ENCODE assay signal across 27 cellular contexts in the genomic region with DNA sequence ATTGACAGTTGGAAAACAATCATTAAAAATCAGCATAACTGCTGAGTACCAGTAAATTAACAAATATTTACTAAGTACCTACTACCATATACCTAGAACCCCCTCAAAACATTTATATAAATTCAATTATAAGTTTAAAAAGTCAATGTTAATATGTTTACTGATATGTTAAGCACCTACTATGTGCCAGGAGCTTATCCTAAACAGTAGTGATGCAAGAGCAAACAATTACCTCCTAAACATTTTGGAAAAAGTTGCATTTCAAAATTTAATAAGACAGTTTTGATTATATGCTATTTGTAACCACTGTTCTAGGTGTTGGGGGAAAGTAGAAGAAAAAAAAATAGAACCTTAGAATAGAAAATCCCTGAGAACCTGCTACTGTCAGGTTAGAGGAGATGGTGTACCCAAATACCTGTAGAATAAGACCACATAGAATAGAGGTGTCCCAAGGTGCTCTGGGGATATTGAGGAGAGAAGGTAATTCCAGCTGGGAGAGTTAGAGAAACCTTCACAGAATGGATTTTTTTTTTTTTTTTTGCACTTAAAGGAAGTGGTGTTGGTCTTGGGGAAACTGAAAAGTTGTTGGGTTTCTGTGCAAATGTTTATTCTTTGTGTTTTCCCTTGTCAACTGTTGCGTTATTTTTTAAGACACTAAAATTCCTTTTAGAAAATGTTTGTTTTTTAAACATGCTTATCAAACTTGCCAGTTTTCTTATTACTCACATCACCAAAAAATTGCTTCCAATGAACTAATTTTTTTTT. TPM values are rescaled to one million over a fixed set of nuclear protein-coding genes. Genes with fewer than 3 reads are reported as not detected.
DNase-seq lines count a peak whose midpoint lies in the region; ATAC-seq, FAIRE-seq and TF ChIP-seq lines count a peak whose summit lies in the region.
"Had no signal": no experiment of that assay in that cellular context is flagged by ENCODE, and none has a peak within 500 bp of the region (broad histone marks: within the 10 kb centered on the region; RNA-seq: fewer than 3 reads in every experiment).

No MANE protein-coding gene starts in this region.

- POLR2A ChIA-PET in HepG2 (lab: Yijun Ruan, JAX), result no interaction called here
- POLR2A ChIA-PET in activated naive CD8-positive, alpha-beta T cell treated with anti-CD3 and anti-CD28 coated beads, Interleukin-2, amount 10 ng/mL, durations not matched to agents 7 days and 5 days (lab: Charles Lee), result no interaction called here

- in situ Hi-C loops in HepG2 (cut with HindIII; ENCODE audit: extremely low pct_ligation_motif_present, low pct_unique_long_range_greater_than_20kb), result no loop called here

- no peak overlapping the region for H3K9ac ChIP-seq in HepG2 (ENCODE audit: insufficient read depth, low read depth, low read length)

- peaks cover 95% of the 10 kb centered on the region for H3K79me2 ChIP-seq in HepG2 (ENCODE audit: insufficient read depth, low read length)

- no peak for DNase-seq in HepG2 (ENCODE audit: low spot score)
- DNase-seq in right lobe of liver, result no peak
- no peak for DNase-seq in T-helper 17 cell
- no peak for DNase-seq in activated naive CD8-positive, alpha-beta T cell treated with anti-CD3 and anti-CD28 coated beads, Interleukin-2, amount 10 ng/mL, durations not matched to agents 7 days and 5 days
- DNase-seq in stimulated activated effector memory CD8-positive, alpha-beta T cell treated with anti-CD3 and anti-CD28 coated beads, Interleukin-12 subunit alpha, Interleukin-12 subunit beta, amount 100 ng/mL, for 72 hours (ENCODE audit: low spot score in 2 of 2), result no peak
- DNase-seq in GF-D8 (lab: John Stamatoyannopoulos, UW), result no peak
- no peak for DNase-seq in omental fat pad (ENCODE audit: low spot score)
- no peak for DNase-seq in DMS114 treated with DMSO at 0.1 percent for 48 hours (lab: John Stamatoyannopoulos, UW; ENCODE audit: unreplicated experiment)
- DNase-seq: activated CD4-positive, alpha-beta T cell treated with anti-CD3 and anti-CD28 coated beads, Interleukin-2, amount 50 U/mL, for 4 hours; activated T-cell treated with anti-CD3 and anti-CD28 coated beads, Interleukin-2, amount 50 U/mL, for 4 hours; adrenal gland; brain microvascular endothelial cell; DMS 273 treated with DMSO at 0.1 percent for 48 hours; effector memory CD4-positive, alpha-beta T cell; foreskin fibroblast; H9; heart right ventricle; Kasumi-1; left colon; NCI-H1694 treated with DMSO at 0.1 percent for 48 hours; NCI-H526; stimulated activated CD4-positive, alpha-beta T cell treated with anti-CD3 and anti-CD28 coated beads, Interleukin-15, amount 100 ng/mL, for 24 hours had no signal

- H3K4me3 Mint-ChIP-seq in T-helper 17 cell, result peak overlapping the region; percentile 73
- H3K4me3 Mint-ChIP-seq in activated naive CD8-positive, alpha-beta T cell treated with anti-CD3 and anti-CD28 coated beads, Interleukin-2, amount 10 ng/mL, durations not matched to agents 7 days and 5 days, result peak overlapping the region; percentile 67
- peak overlapping the region; percentile 26 for H3K4me3 Mint-ChIP-seq in stimulated activated effector memory CD8-positive, alpha-beta T cell treated with anti-CD3 and anti-CD28 coated beads, Interleukin-12 subunit alpha, Interleukin-12 subunit beta, amount 100 ng/mL, for 72 hours
- H3K4me3 Mint-ChIP-seq: activated T-cell treated with anti-CD3 and anti-CD28 coated beads, Interleukin-2, amount 50 U/mL, for 4 hours; CD14-positive monocyte; H9; mesothelial cell of epicardium; type B pancreatic cell had no signal

- H3K27me3 Mint-ChIP-seq in T-helper 17 cell, result no peaks in the 10 kb centered on the region
- no peaks in the 10 kb centered on the region for H3K27me3 Mint-ChIP-seq in activated naive CD8-positive, alpha-beta T cell treated with anti-CD3 and anti-CD28 coated beads, Interleukin-2, amount 10 ng/mL, durations not matched to agents 7 days and 5 days
- H3K27me3 Mint-ChIP-seq: type B pancreatic cell had no signal

- TF ChIP-seq EP300 in HepG2 (IDR thresholded peaks at IDR 0.05; ENCODE audit: low read depth in 2 of 2, low read length in 2 of 2) (no peak), HepG2 (CRISPR knock-in tag; IDR thresholded peaks at IDR 0.05; ENCODE audit: borderline replicate concordance) (no peak)

- intact Hi-C loops in HepG2 (cut with micrococcal nuclease; ENCODE audit: unreplicated experiment), result no loop called here
- intact Hi-C loops in right lobe of liver (cut with DNase I), result no loop called here

- H3K9me3 Mint-ChIP-seq in activated naive CD8-positive, alpha-beta T cell treated with anti-CD3 and anti-CD28 coated beads, Interleukin-2, amount 10 ng/mL, durations not matched to agents 7 days and 5 days, result no peaks in the 10 kb centered on the region
- no peaks in the 10 kb centered on the region for H3K9me3 Mint-ChIP-seq in stimulated activated effector memory CD8-positive, alpha-beta T cell treated with anti-CD3 and anti-CD28 coated beads, Interleukin-12 subunit alpha, Interleukin-12 subunit beta, amount 100 ng/mL, for 72 hours
- H3K9me3 Mint-ChIP-seq: activated T-cell treated with anti-CD3 and anti-CD28 coated beads, Interleukin-2, amount 50 U/mL, for 4 hours; CD14-positive monocyte; H9; mesothelial cell of epicardium; type B pancreatic cell had no signal

- peaks cover 13% of the 10 kb centered on the region for H3K36me3 Mint-ChIP-seq in T-helper 17 cell (ENCODE audit: low read depth)
- peaks cover 42% of the 10 kb centered on the region for H3K36me3 Mint-ChIP-seq in activated naive CD8-positive, alpha-beta T cell treated with anti-CD3 and anti-CD28 coated beads, Interleukin-2, amount 10 ng/mL, durations not matched to agents 7 days and 5 days
- peaks cover 70% of the 10 kb centered on the region for H3K36me3 Mint-ChIP-seq in stimulated activated effector memory CD8-positive, alpha-beta T cell treated with anti-CD3 and anti-CD28 coated beads, Interleukin-12 subunit alpha, Interleukin-12 subunit beta, amount 100 ng/mL, for 72 hours

- 87% methylated on average over 1 of the region's 1 CpG for WGBS in HepG2 (ENCODE audit: low lambda C conversion rate)
- 35% methylated on average over 1 of the region's 1 CpG for WGBS in right lobe of liver (ENCODE audit: insufficient coverage, low coverage, low lambda C conversion rate, missing lambda C conversion rate)

- peaks cover 44% of the 10 kb centered on the region for H4K20me1 ChIP-seq in HepG2 (ENCODE audit: insufficient read depth, low read length)

- H3K4me1 ChIP-seq in HepG2 (ENCODE audit: insufficient read depth, low read length), result peaks cover 8% of the 10 kb centered on the region; the same call in 1 of the 2 replicates
- peaks cover 0 to 32% (median 14%) of the 10 kb centered on the region in 4 donors for H3K4me1 ChIP-seq in right lobe of liver
- H3K4me1 ChIP-seq: SJSA1 had no signal

- TF ChIP-seq POLR2A in HepG2 (IDR thresholded peaks at IDR 0.05; ENCODE audit: insufficient read depth in 1 of 2, low read depth in 2 of 2, low read length in 2 of 2) (no peak), right lobe of liver (IDR thresholded peaks at IDR 0.05) (no peak)

- FAIRE-seq in HepG2 (lab: Jason Lieb, UNC), result no peak
- FAIRE-seq: RCC 7860 had no signal

- CTCF ChIA-PET in HepG2 (lab: Yijun Ruan, JAX; ENCODE audit: low intra/inter-chr PET ratio, low total read pairs), result no interaction called here

- H3K4me3 ChIP-seq in HepG2 (replicated peaks in 1 of 3; ENCODE audit: insufficient read depth in 1 of 3, low read depth in 2 of 3, low read length in 3 of 3), result no peak overlapping the region
- no peak overlapping the region for H3K4me3 ChIP-seq in right lobe of liver
- H3K4me3 ChIP-seq: adrenal gland, heart right ventricle, SJSA1 had no signal

- H2AFZ ChIP-seq in HepG2 (ENCODE audit: low read length), result no peak overlapping the region

- H3K27ac Mint-ChIP-seq in T-helper 17 cell, result peak overlapping the region; percentile 79
- peak overlapping the region; percentile 1 for H3K27ac Mint-ChIP-seq in activated naive CD8-positive, alpha-beta T cell treated with anti-CD3 and anti-CD28 coated beads, Interleukin-2, amount 10 ng/mL, durations not matched to agents 7 days and 5 days
- H3K27ac Mint-ChIP-seq in stimulated activated effector memory CD8-positive, alpha-beta T cell treated with anti-CD3 and anti-CD28 coated beads, Interleukin-12 subunit alpha, Interleukin-12 subunit beta, amount 100 ng/mL, for 72 hours, result peak overlapping the region; percentile 52
- H3K27ac Mint-ChIP-seq: mesothelial cell of epicardium, type B pancreatic cell had no signal

- ATAC-seq in HepG2 (no peak), right lobe of liver (no peak), T-helper 17 cell (no peak), omental fat pad (ENCODE audit: low FRiP score) (no peak)
- ATAC-seq in activated naive CD8-positive, alpha-beta T cell treated with anti-CD3 and anti-CD28 coated beads, Interleukin-2, amount 10 ng/mL, durations not matched to agents 7 days and 5 days (ENCODE audit: low read depth), result no peak
- no peak for ATAC-seq in stimulated activated effector memory CD8-positive, alpha-beta T cell treated with anti-CD3 and anti-CD28 coated beads, Interleukin-12 subunit alpha, Interleukin-12 subunit beta, amount 100 ng/mL, for 72 hours
- ATAC-seq: activated T-cell treated with anti-CD3 and anti-CD28 coated beads, Interleukin-2, amount 50 U/mL, for 4 hours; heart right ventricle; left colon had no signal

- H3K4me2 ChIP-seq in HepG2 (ENCODE audit: low read depth, low read length), result no peak overlapping the region

- H3K36me3 ChIP-seq in HepG2 (replicated peaks in 1 of 2; ENCODE audit: control insufficient read depth in 1 of 2, insufficient read depth in 2 of 2, low read length in 2 of 2) (peaks cover 8 to 34% of the 10 kb centered on the region in 2 experiments), right lobe of liver (peaks cover 0 to 14% (median under 1%) of the 10 kb centered on the region in 4 donors)

- H3K9me3 ChIP-seq in HepG2 (ENCODE audit: low read length), result no peaks in the 10 kb centered on the region
- H3K9me3 ChIP-seq in right lobe of liver, result no peaks in the 10 kb centered on the region
- no peaks in the 10 kb centered on the region for H3K9me3 ChIP-seq in T-helper 17 cell (ENCODE audit: control insufficient read depth, low read length, poor library complexity, severe bottlenecking)
- H3K9me3 ChIP-seq: adrenal gland, heart right ventricle, SJSA1 had no signal

- TF ChIP-seq CTCF in HepG2 (CRISPR knock-in tag; IDR thresholded peaks at IDR 0.05), result no peak
- TF ChIP-seq CTCF in right lobe of liver (IDR thresholded peaks at IDR 0.05), result no peak
- TF ChIP-seq CTCF in omental fat pad (IDR thresholded peaks at IDR 0.05), result no peak

- BruUV-seq in HepG2 (replicated peaks; lab: Mats Ljungman, UMichigan), result no TSS peak

- H3K27me3 ChIP-seq in HepG2 (ENCODE audit: control insufficient read depth in 1 of 2, insufficient read depth in 2 of 2, low read length in 2 of 2) (no peaks in the 10 kb centered on the region), right lobe of liver (no peaks in the 10 kb centered on the region)
- H3K27me3 ChIP-seq: adrenal gland, brain microvascular endothelial cell, heart right ventricle, SJSA1 had no signal

- TF ChIP-seq RAD21 in HepG2 (CRISPR knock-in tag; IDR thresholded peaks at IDR 0.05), result no peak

- no peak overlapping the region for H3K27ac ChIP-seq in HepG2 (ENCODE audit: extremely low read length, insufficient read depth, low read length)
- no peak overlapping the region for H3K27ac ChIP-seq in right lobe of liver
- H3K27ac ChIP-seq: adrenal gland, brain microvascular endothelial cell, SJSA1 had no signal

- H3K4me1 Mint-ChIP-seq in T-helper 17 cell, result peaks cover 45% of the 10 kb centered on the region
- H3K4me1 Mint-ChIP-seq in activated naive CD8-positive, alpha-beta T cell treated with anti-CD3 and anti-CD28 coated beads, Interleukin-2, amount 10 ng/mL, durations not matched to agents 7 days and 5 days, result peaks cover 41% of the 10 kb centered on the region
- peaks cover 50% of the 10 kb centered on the region for H3K4me1 Mint-ChIP-seq in stimulated activated effector memory CD8-positive, alpha-beta T cell treated with anti-CD3 and anti-CD28 coated beads, Interleukin-12 subunit alpha, Interleukin-12 subunit beta, amount 100 ng/mL, for 72 hours
- H3K4me1 Mint-ChIP-seq: H9 had no signal

RNA-seq across cellular contexts. Expression of gene SNRK, which starts 16.0 kb away (rescaled TPM):
- total RNA-seq in HepG2 (2016; rRNA removed; fragmentation: Illumina TruSeq; extraction: Trizol), result 11.4 and 14.2 TPM in 2 replicates
- 15.7 and 20.4 TPM in 2 replicates for total RNA-seq in HepG2 (2016; cell fraction: cytosol; rRNA removed; fragmentation: Illumina TruSeq; extraction: Trizol; ENCODE audit: low read depth)
- 11.4 and 12.5 TPM in 2 replicates for total RNA-seq in HepG2 (2016; cell fraction: insoluble cytoplasmic fraction; rRNA removed; fragmentation: Illumina TruSeq; extraction: Trizol)
- 7.8 and 8.4 TPM in 2 replicates for total RNA-seq in HepG2 (2016; cell fraction: membrane; rRNA removed; fragmentation: Illumina TruSeq; extraction: Trizol)
- 16.3 and 19.8 TPM in 2 replicates for total RNA-seq in HepG2 (2016; cell fraction: nucleus; rRNA removed; fragmentation: Illumina TruSeq; extraction: Trizol)
- polyA plus RNA-seq in HepG2 (2011; rRNA removed), result 16.1 and 16.3 TPM in 2 replicates
- polyA plus RNA-seq in HepG2 (2011; cell fraction: cytosol; rRNA removed), result 8.9 and 9.0 TPM in 2 replicates
- polyA plus RNA-seq in HepG2 (2011; cell fraction: nucleus; rRNA removed), result 22.4 and 28.9 TPM in 2 replicates
- 15.9 and 17.5 TPM in 2 replicates for polyA plus RNA-seq in HepG2 (2012)
- polyA plus RNA-seq in HepG2 (2016; cell fraction: cytosol; fragmentation: Illumina TruSeq; extraction: Trizol; ENCODE audit: low read depth), result 0.21 and 0.26 TPM in 2 replicates
- polyA plus RNA-seq in HepG2 (2016; cell fraction: insoluble cytoplasmic fraction; fragmentation: Illumina TruSeq; extraction: Trizol; ENCODE audit: low read depth), result 7.4 and 8.1 TPM in 2 replicates
- 1.5 TPM in 2 replicates for polyA plus RNA-seq in HepG2 (2016; cell fraction: membrane; fragmentation: Illumina TruSeq; extraction: Trizol; ENCODE audit: low read depth)
- 15.7 and 17.5 TPM in 2 replicates for polyA plus RNA-seq in HepG2 (2016; cell fraction: nucleus; fragmentation: Illumina TruSeq; extraction: Trizol; ENCODE audit: insufficient read depth, low read depth)
- polyA minus RNA-seq in HepG2 (2011; rRNA and poly(A)+ RNA removed; ENCODE audit: low replicate concordance), result 38.0 and 68.3 TPM in 2 replicates
- polyA minus RNA-seq in HepG2 (2011; cell fraction: cytosol; rRNA and poly(A)+ RNA removed), result 35.4 and 37.5 TPM in 2 replicates
- 73.0 and 87.2 TPM in 2 replicates for polyA minus RNA-seq in HepG2 (2011; cell fraction: nucleus; rRNA and poly(A)+ RNA removed)
- total RNA-seq in right lobe of liver, result 10 to 100 TPM; 14.0 to 26.2 (median 15.3) TPM
- 100 to 1,000 TPM; 127 to 159 TPM for total RNA-seq in T-helper 17 cell
- 10 to 100 TPM; 70.7 to 73.6 TPM for total RNA-seq in activated naive CD8-positive, alpha-beta T cell treated with anti-CD3 and anti-CD28 coated beads, Interleukin-2, amount 10 ng/mL, durations not matched to agents 7 days and 5 days
- total RNA-seq in omental fat pad, result 10 to 100 TPM; 41.9 to 96.0 (median 61.1) TPM

Comparison
In these comparisons a context has a peak if more than half of its experiments do, and no peak if none do; other contexts are left out.
1. H3K27ac Mint-ChIP-seq: peak in every context shown above with its lines; median percentile 79 in T-helper 17 cell; 52 in stimulated activated effector memory CD8-positive, alpha-beta T cell treated with anti-CD3 and anti-CD28 coated beads, Interleukin-12 subunit alpha, Interleukin-12 subunit beta, amount 100 ng/mL, for 72 hours; 1 in activated naive CD8-positive, alpha-beta T cell treated with anti-CD3 and anti-CD28 coated beads, Interleukin-2, amount 10 ng/mL, durations not matched to agents 7 days and 5 days.